26 cellular contexts compared by ENCODE assay signal in the genomic region with DNA sequence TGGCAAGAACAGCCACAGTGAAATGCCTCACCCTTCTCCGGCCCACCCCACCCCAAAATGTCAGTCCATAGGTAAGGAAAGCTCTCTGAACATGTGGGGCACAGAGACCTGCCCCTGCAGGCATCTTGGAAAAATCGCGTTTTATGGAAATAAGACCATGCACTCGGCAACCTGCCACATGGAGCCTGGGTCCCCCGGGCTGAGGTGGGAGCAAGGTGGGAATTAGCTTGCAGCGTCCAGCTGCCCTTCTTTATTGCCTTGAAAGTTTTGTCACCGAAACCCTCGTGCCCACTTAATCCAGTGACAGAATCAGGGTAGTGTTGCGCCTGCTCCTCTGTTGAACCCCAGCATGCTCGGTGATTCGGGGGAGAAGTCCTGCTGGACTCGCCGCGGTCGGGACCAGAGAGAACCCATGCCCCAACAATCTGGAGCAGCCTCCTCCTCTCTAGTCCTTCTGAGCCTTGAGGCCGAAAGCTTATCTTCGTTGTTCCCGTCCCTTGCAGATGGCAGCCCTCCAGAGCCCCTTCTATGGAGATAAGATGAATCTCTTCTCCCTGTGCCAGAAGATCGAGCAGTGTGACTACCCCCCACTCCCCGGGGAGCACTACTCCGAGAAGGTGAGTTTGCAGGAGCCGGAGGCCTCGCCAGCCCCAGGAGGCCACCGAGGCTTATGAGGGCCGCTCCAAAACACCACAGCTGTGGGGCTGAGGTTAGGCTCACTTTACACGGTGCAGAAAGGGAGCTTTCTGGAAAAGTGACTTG.
DNase-seq lines count a peak whose midpoint lies in the region; ATAC-seq, FAIRE-seq and TF ChIP-seq lines count a peak whose summit lies in the region.
"Had no signal": no experiment of that assay in that cellular context is flagged by ENCODE, and none has a peak within 500 bp of the region (broad histone marks: within the 10 kb centered on the region; RNA-seq: fewer than 3 reads in every experiment).

No MANE protein-coding gene starts in this region.

- no peaks in the 10 kb centered on the region for H3K9me3 Mint-ChIP-seq in activated naive CD4-positive, alpha-beta T cell treated with anti-CD3 and anti-CD28 coated beads, Interleukin-2, amount 50 U/mL, for 24 hours

- no peaks in the 10 kb centered on the region for H3K27me3 Mint-ChIP-seq in activated naive CD4-positive, alpha-beta T cell treated with anti-CD3 and anti-CD28 coated beads, Interleukin-2, amount 50 U/mL, for 24 hours

- no peaks in the 10 kb centered on the region for H4K20me1 ChIP-seq in OCI-LY7 (ENCODE audit: insufficient read depth, low read length)

- TF ChIP-seq CTCF in kidney (IDR thresholded peaks at IDR 0.05; ENCODE audit: borderline replicate concordance, extremely low read depth, insufficient read depth) = no peak
- no peak for TF ChIP-seq CTCF in spleen (IDR thresholded peaks at IDR 0.05 in 8 of 11, conservative IDR thresholded peaks at IDR 0.05 in 3 of 11)
- no peak for TF ChIP-seq CTCF in OCI-LY7 (conservative IDR thresholded peaks at IDR 0.05; ENCODE audit: low read length)

- peaks cover 3% of the 10 kb centered on the region for H3K36me3 Mint-ChIP-seq in activated naive CD4-positive, alpha-beta T cell treated with anti-CD3 and anti-CD28 coated beads, Interleukin-2, amount 50 U/mL, for 24 hours

- H3K36me3 ChIP-seq in kidney (ENCODE audit: control insufficient read depth in 1 of 2, insufficient read depth in 2 of 2, low read length in 2 of 2) = peaks cover 23 to 30% of the 10 kb centered on the region in 2 donors
- H3K36me3 ChIP-seq in spleen = peaks cover 2 to 99% (median 84%) of the 10 kb centered on the region in 6 donors
- H3K36me3 ChIP-seq in OCI-LY7 (ENCODE audit: insufficient read depth, low read length) = peaks cover 48% of the 10 kb centered on the region

- no peaks in the 10 kb centered on the region for H3K4me1 Mint-ChIP-seq in activated naive CD4-positive, alpha-beta T cell treated with anti-CD3 and anti-CD28 coated beads, Interleukin-2, amount 50 U/mL, for 24 hours

- no peak for ATAC-seq in HG03354 (IDR thresholded peaks at IDR 0.05; ENCODE audit: poor library complexity, severe bottlenecking, unreplicated experiment)
- ATAC-seq: body of pancreas, SK-N-SH treated with all-trans-retinoic acid at 6 μM for 48 hours, upper lobe of right lung had no signal

- H3K9me3 ChIP-seq in kidney (ENCODE audit: control insufficient read depth in 1 of 2, low read length in 2 of 2) = no peaks in the 10 kb centered on the region
- no peaks in the 10 kb centered on the region for H3K9me3 ChIP-seq in spleen
- H3K9me3 ChIP-seq in OCI-LY7 (ENCODE audit: low read length) = no peaks in the 10 kb centered on the region
- H3K9me3 ChIP-seq: body of pancreas, neutrophil, upper lobe of right lung had no signal

- H3K27ac Mint-ChIP-seq in activated naive CD4-positive, alpha-beta T cell treated with anti-CD3 and anti-CD28 coated beads, Interleukin-2, amount 50 U/mL, for 24 hours = peak overlapping the region; percentile 65

- H3K27ac ChIP-seq in kidney (ENCODE audit: low read depth in 2 of 2, low read length in 2 of 2) = no peak overlapping the region
- H3K27ac ChIP-seq in spleen = no peak overlapping the region
- H3K27ac ChIP-seq in OCI-LY7 (ENCODE audit: low read depth, low read length, poor library complexity, severe bottlenecking) = no peak overlapping the region
- H3K27ac ChIP-seq: body of pancreas, neutrophil, upper lobe of right lung had no signal

- no peaks in the 10 kb centered on the region for H3K79me2 ChIP-seq in OCI-LY7 (ENCODE audit: insufficient read depth, low read depth, low read length)

- POLR2A ChIA-PET in OCI-LY7 (lab: Charles Lee) = no interaction called here

- no TSS peak for BruUV-seq in OCI-LY7 (replicated peaks; lab: Mats Ljungman, UMichigan)

- TF ChIP-seq POLR2A in spleen (IDR thresholded peaks at IDR 0.05) = no peak

- 89 to 95% (median 89%) methylated on average over 23 to 26 of the region's 26 CpGs for WGBS in spleen, 5 donors

- H3K4me2 ChIP-seq in OCI-LY7 (ENCODE audit: low read length) = no peak overlapping the region
- H3K4me2 ChIP-seq: smooth muscle cell had no signal

- no peak overlapping the region for H3K9ac ChIP-seq in kidney (ENCODE audit: low read length in 2 of 2)

- DNase-seq in activated naive CD4-positive, alpha-beta T cell treated with Interleukin-2 at 50 U/mL for 16 hours = no peak
- peak in 57 of 76 experiments; percentile 9 to 72 (median 38) for DNase-seq in HUDEP-2 (lab: John Stamatoyannopoulos, UW; ENCODE audit: unreplicated experiment in 76 of 76)
- DNase-seq in kidney = peak; percentile 48
- peak; percentile 53 for DNase-seq in spleen
- DNase-seq in Ammon's horn (ENCODE audit: low spot score) = no peak
- no peak for DNase-seq in OCI-LY7 (ENCODE audit: low spot score)
- DNase-seq: activated CD4-positive, alpha-beta T cell treated with anti-CD3 and anti-CD28 coated beads, Interleukin-2, amount 50 U/mL, for 4 hours; activated CD8-positive, alpha-beta memory T cell treated with anti-CD3 and anti-CD28 coated beads, Interleukin-2, amount 50 U/mL, for 48 hours; AML-193; body of pancreas; DMS79; effector CD4-positive, alpha-beta T cell; GF-D8; hypothalamus; NCI-H1694 treated with DMSO at 0.1 percent for 48 hours; NCI-H526 treated with DMSO at 0.1 percent for 48 hours; WERI-Rb-1 had no signal

- H3K4me3 Mint-ChIP-seq in activated naive CD4-positive, alpha-beta T cell treated with anti-CD3 and anti-CD28 coated beads, Interleukin-2, amount 50 U/mL, for 24 hours = no peak overlapping the region

- FAIRE-seq in kidney (lab: Jason Lieb, UNC) = no peak
- FAIRE-seq: A204.1, frontal cortex, H54 had no signal

- no peak overlapping the region for H2AFZ ChIP-seq in OCI-LY7 (ENCODE audit: low read length)

- H3K9me2 ChIP-seq in OCI-LY7 (ENCODE audit: insufficient read depth, low read length) = no peaks in the 10 kb centered on the region

- H3K4me3 ChIP-seq in kidney (ENCODE audit: low read length in 2 of 2) (no peak overlapping the region), spleen (no peak overlapping the region), OCI-LY7 (ENCODE audit: low read depth, low read length, poor library complexity, severe bottlenecking) (no peak overlapping the region)
- H3K4me3 ChIP-seq: body of pancreas, smooth muscle cell, upper lobe of right lung had no signal

- H3K27me3 ChIP-seq in spleen (replicated peaks in 1 of 7) = no peaks in the 10 kb centered on the region
- H3K27me3 ChIP-seq: body of pancreas, neutrophil, upper lobe of right lung had no signal

- CTCF ChIA-PET in OCI-LY7 (lab: Charles Lee; ENCODE audit: unreplicated experiment) = interaction anchor here (0.6 kb wide), 1 partner anchor 740 kb away, joined by 8 read pairs; no protein-coding TSS in a partner anchor

- intact Hi-C loops in kidney (cut with DNase I) = no loop called here
- intact Hi-C loops in spleen (cut with DNase I; ENCODE audit: low total_unique reads) = no loop called here
- intact Hi-C loops in OCI-LY7 (cut with micrococcal nuclease; ENCODE audit: unreplicated experiment) = no loop called here

- H3K4me1 ChIP-seq in kidney (ENCODE audit: control insufficient read depth in 1 of 2, insufficient read depth in 1 of 2, low read depth in 1 of 2, low read length in 2 of 2) (no peaks in the 10 kb centered on the region), spleen (peaks cover 0 to 5% (median 2%) of the 10 kb centered on the region in 6 donors), OCI-LY7 (ENCODE audit: insufficient read depth, low read length, poor library complexity, severe bottlenecking) (no peaks in the 10 kb centered on the region)
- H3K4me1 ChIP-seq: body of pancreas, upper lobe of right lung had no signal

Comparison
In these comparisons a context has a peak if more than half of its experiments do, and no peak if none do; other contexts are left out.
1. DNase-seq: peak in HUDEP-2 (57 of 76), kidney (single experiment) and spleen (single experiment); none in activated naive CD4-positive, alpha-beta T cell treated with Interleukin-2 at 50 U/mL for 16 hours (single experiment), Ammon's horn (single experiment) and OCI-LY7 (single experiment).